In the genomic region with DNA sequence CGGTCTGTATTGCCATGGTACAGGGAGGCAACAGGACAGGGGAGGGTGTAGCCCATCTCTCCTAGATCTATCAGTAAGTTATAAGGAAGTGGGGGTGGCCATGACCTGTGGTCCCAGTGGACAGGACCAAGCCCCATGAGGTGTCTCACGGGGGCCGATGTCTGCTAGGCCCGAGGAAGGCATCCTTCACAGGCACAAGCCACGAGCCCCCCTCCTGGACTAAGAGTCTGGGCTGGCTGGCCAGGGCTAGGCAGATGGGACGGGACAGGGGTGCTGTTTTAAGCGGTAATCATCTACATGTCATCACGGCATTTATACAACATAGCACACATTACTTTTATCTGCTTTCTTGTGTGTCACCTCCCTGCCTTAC, we compare ENCODE assay signal across 18 cellular contexts. TPM values are rescaled to one million over a fixed set of nuclear protein-coding genes. Genes with fewer than 3 reads are reported as not detected.
"Had no signal": no experiment of that assay in that cellular context is flagged by ENCODE, and none has a peak within 500 bp of the region (broad histone marks: within the 10 kb centered on the region; RNA-seq: fewer than 3 reads in every experiment).

No MANE protein-coding gene starts in this region.

- H3K4me3 ChIP-seq: ascending aorta, breast epithelium, pancreas, uterus had no signal

- H3K9me3 ChIP-seq: ascending aorta, breast epithelium, pancreas, uterus had no signal

- H3K27me3 Mint-ChIP-seq: activated naive CD4-positive, alpha-beta T cell treated with anti-CD3 and anti-CD28 coated beads, Interleukin-2, amount 10 ng/mL, durations not matched to agents 7 days and 5 days; stimulated activated memory B cell treated with anti-CD40 and anti-IgM and Interleukin-4, amounts not matched to agents 10 μg/mL and 1 μg/mL and 100 μg/mL, for 72 hours had no signal

- H3K9me3 Mint-ChIP-seq: activated naive CD4-positive, alpha-beta T cell treated with anti-CD3 and anti-CD28 coated beads, Interleukin-2, amount 10 ng/mL, durations not matched to agents 7 days and 5 days; immature natural killer cell; mesothelial cell of epicardium; stimulated activated memory B cell treated with anti-CD40 and anti-IgM and Interleukin-4, amounts not matched to agents 10 μg/mL and 1 μg/mL and 100 μg/mL, for 72 hours had no signal

- H3K27me3 ChIP-seq: ascending aorta, breast epithelium, pancreas, uterus had no signal

- H3K4me3 Mint-ChIP-seq: activated naive CD4-positive, alpha-beta T cell treated with anti-CD3 and anti-CD28 coated beads, Interleukin-2, amount 10 ng/mL, durations not matched to agents 7 days and 5 days; mesothelial cell of epicardium; stimulated activated memory B cell treated with anti-CD40 and anti-IgM and Interleukin-4, amounts not matched to agents 10 μg/mL and 1 μg/mL and 100 μg/mL, for 72 hours had no signal

- H3K4me1 ChIP-seq: breast epithelium, uterus had no signal

- H3K27ac Mint-ChIP-seq: activated naive CD4-positive, alpha-beta T cell treated with anti-CD3 and anti-CD28 coated beads, Interleukin-2, amount 10 ng/mL, durations not matched to agents 7 days and 5 days; mesothelial cell of epicardium; stimulated activated memory B cell treated with anti-CD40 and anti-IgM and Interleukin-4, amounts not matched to agents 10 μg/mL and 1 μg/mL and 100 μg/mL, for 72 hours had no signal

- DNase-seq: activated CD4-positive, alpha-beta T cell treated with anti-CD3 and anti-CD28 coated beads, Interleukin-2, amount 50 U/mL, for 48 hours; activated CD4-positive, CD25-positive, alpha-beta regulatory T cell treated with anti-CD3 and anti-CD28 coated beads, Interleukin-2, amount 50 U/mL, for 72 hours; activated naive CD4-positive, alpha-beta T cell treated with anti-CD3 and anti-CD28 coated beads, Interleukin-2, amount 10 ng/mL, durations not matched to agents 7 days and 5 days; foreskin melanocyte; head of caudate nucleus; immature natural killer cell; pancreas; T-helper 9 cell; uterus had no signal

- H3K27ac ChIP-seq: ascending aorta, breast epithelium, epithelial cell of prostate, pancreas, uterus had no signal

- H3K36me3 Mint-ChIP-seq: mesothelial cell of epicardium; stimulated activated memory B cell treated with anti-CD40 and anti-IgM and Interleukin-4, amounts not matched to agents 10 μg/mL and 1 μg/mL and 100 μg/mL, for 72 hours had no signal

- ATAC-seq: pancreas; stimulated activated memory B cell treated with anti-CD40 and anti-IgM and Interleukin-4, amounts not matched to agents 10 μg/mL and 1 μg/mL and 100 μg/mL, for 72 hours had no signal

- H3K36me3 ChIP-seq: ascending aorta, breast epithelium, pancreas, uterus had no signal

RNA-seq across cellular contexts. Expression of a gene that starts 12.3 kb away (rescaled TPM):
- total RNA-seq: ascending aorta, breast epithelium, chondrocyte, dermis microvascular lymphatic vessel endothelial cell, fibroblast of lung, lower leg skin, mesothelial cell of epicardium, uterus had no signal
